11 cellular contexts compared by ENCODE assay signal in genomic region chr6:82641677-82642076, GRCh38.
"Had no signal": no experiment of that assay in that cellular context is flagged by ENCODE, and none has a peak within 500 bp of the region (broad histone marks: within the 10 kb centered on the region; RNA-seq: fewer than 3 reads in every experiment).

No MANE protein-coding gene starts in this region.

- H3K4me2 ChIP-seq: GM23338 had no signal

- ATAC-seq: GM23338, HCT116 had no signal

- DNase-seq: GM23248, GOT3, H7, H9, HCEC 1CT, HFFc6 had no signal

- H3K4me1 ChIP-seq: HAP-1 had no signal

- H3K9me3 ChIP-seq: HAP-1 had no signal

- H3K9ac ChIP-seq: GM23248 had no signal

- H3K4me3 ChIP-seq: GM23248, GM23338, HAP-1 had no signal

- H2AFZ ChIP-seq: GM23248, GM23338 had no signal

- FAIRE-seq: H1, H54 had no signal

- H3K27ac ChIP-seq: GM23248 had no signal

- H3K36me3 ChIP-seq: HAP-1 had no signal
